In genomic region chr5:180287868-180288267, GRCh38 we compare ENCODE assay signal across 20 cellular contexts. TPM values are rescaled to one million over a fixed set of nuclear protein-coding genes. Genes with fewer than 3 reads are reported as not detected.
DNase-seq lines count a peak whose midpoint lies in the region; ATAC-seq and TF ChIP-seq lines count a peak whose summit lies in the region.
"Had no signal": no experiment of that assay in that cellular context is flagged by ENCODE, and none has a peak within 500 bp of the region (broad histone marks: within the 10 kb centered on the region; RNA-seq: fewer than 3 reads in every experiment).

No MANE protein-coding gene starts in this region.

- ATAC-seq in GM21825 (IDR thresholded peaks at IDR 0.05; ENCODE audit: unreplicated experiment), result no peak
- ATAC-seq: CD8-positive, alpha-beta T cell had no signal

- no peaks in the 10 kb centered on the region for H3K27me3 Mint-ChIP-seq in neural crest cell (ENCODE audit: low read depth)

- no peaks in the 10 kb centered on the region for H3K9me3 Mint-ChIP-seq in neural crest cell
- H3K9me3 Mint-ChIP-seq: CD8-positive, alpha-beta T cell had no signal

- peaks cover 23 to 76% (median 34%) of the 10 kb centered on the region in 11 experiments; a peak in 21 of 22 replicates for H4K20me1 ChIP-seq in BLaER1 treated with 17β-estradiol and CSF1 and Interleukin-3, amounts not matched to agents 10 nM and 100 nM

- no peak overlapping the region for H3K27ac Mint-ChIP-seq in neural crest cell (ENCODE audit: unreplicated experiment)
- H3K27ac Mint-ChIP-seq: CD8-positive, alpha-beta T cell had no signal

- H3K27ac ChIP-seq in BLaER1 treated with 17β-estradiol and CSF1 and Interleukin-3, amounts not matched to agents 10 nM and 100 nM, result no peak overlapping the region
- H3K27ac ChIP-seq: BLaER1, KMS-11, RWPE1, SK-N-MC had no signal

- H3K36me3 ChIP-seq in BLaER1 treated with 17β-estradiol and CSF1 and Interleukin-3, amounts not matched to agents 10 nM and 100 nM, result peaks cover 16 to 51% (median 44%) of the 10 kb centered on the region in 11 experiments

- H3K36me3 Mint-ChIP-seq in neural crest cell (ENCODE audit: low read depth), result peaks cover 19% of the 10 kb centered on the region

- H3K9me3 ChIP-seq in BLaER1 treated with 17β-estradiol and CSF1 and Interleukin-3, amounts not matched to agents 10 nM and 100 nM (replicated peaks in 1 of 11), result peaks cover 0 to 9% (median 5%) of the 10 kb centered on the region in 11 experiments; a peak in 13 of 22 replicates

- peaks cover 19 to 64% (median 34%) of the 10 kb centered on the region in 10 experiments for H3K4me1 ChIP-seq in BLaER1 treated with 17β-estradiol and CSF1 and Interleukin-3, amounts not matched to agents 10 nM and 100 nM

- no peak for TF ChIP-seq CTCF in neural crest cell (conservative IDR thresholded peaks at IDR 0.05)

- H3K4me3 ChIP-seq in BLaER1 treated with 17β-estradiol and CSF1 and Interleukin-3, amounts not matched to agents 10 nM and 100 nM, result no peak overlapping the region
- H3K4me3 ChIP-seq: BLaER1, SK-N-MC had no signal

- peak overlapping the region in 7 of 11 experiments; percentile 6 to 53 (median 33); a peak in 6 of 22 replicates for H3K4me2 ChIP-seq in BLaER1 treated with 17β-estradiol and CSF1 and Interleukin-3, amounts not matched to agents 10 nM and 100 nM
- H3K4me2 ChIP-seq: BLaER1, KMS-11 had no signal

- H3K9ac ChIP-seq in BLaER1 treated with 17β-estradiol and CSF1 and Interleukin-3, amounts not matched to agents 10 nM and 100 nM, result no peak overlapping the region
- H3K9ac ChIP-seq: BLaER1, KMS-11 had no signal

- DNase-seq in ELF-1 (ENCODE audit: low read depth, low spot score), result peak; percentile 22
- DNase-seq in amniotic epithelial cell (ENCODE audit: low read depth), result peak; percentile 23
- DNase-seq in neural crest cell (ENCODE audit: low read depth, low spot score), result no peak
- DNase-seq in DMS53 (lab: John Stamatoyannopoulos, UW), result no peak
- no peak for DNase-seq in NOMO-1 treated with DMSO at 0.1 percent for 48 hours (lab: John Stamatoyannopoulos, UW; ENCODE audit: unreplicated experiment)
- DNase-seq: CD8-positive, alpha-beta T cell; GF-D8; H7; NCI-H1105; NCI-H2081; NCI-H2171; NCI-H345; NCI-H524; SHP77 treated with DMSO at 0.1 percent for 48 hours had no signal

- no peaks in the 10 kb centered on the region for H3K27me3 ChIP-seq in BLaER1 treated with 17β-estradiol and CSF1 and Interleukin-3, amounts not matched to agents 10 nM and 100 nM
- H3K27me3 ChIP-seq: BLaER1 had no signal

- H3K4me1 Mint-ChIP-seq in neural crest cell, result peaks cover 27% of the 10 kb centered on the region

- H3K4me3 Mint-ChIP-seq in neural crest cell, result peak overlapping the region; percentile 1
- H3K4me3 Mint-ChIP-seq: CD8-positive, alpha-beta T cell had no signal

RNA-seq across cellular contexts. Expression of gene MAPK9, which starts 4.0 kb away (rescaled TPM):
- 36.1 and 36.8 TPM in 2 replicates for total RNA-seq in neural crest cell

Comparison
In these comparisons a context has a peak if more than half of its experiments do, and no peak if none do; other contexts are left out.
1. DNase-seq: peak in ELF-1 (single experiment) and amniotic epithelial cell (single experiment); none in neural crest cell (single experiment), DMS53 (single experiment) and NOMO-1 treated with DMSO at 0.1 percent for 48 hours (single experiment).